Comparison of ENCODE assay signal across 18 cellular contexts in the genomic region with DNA sequence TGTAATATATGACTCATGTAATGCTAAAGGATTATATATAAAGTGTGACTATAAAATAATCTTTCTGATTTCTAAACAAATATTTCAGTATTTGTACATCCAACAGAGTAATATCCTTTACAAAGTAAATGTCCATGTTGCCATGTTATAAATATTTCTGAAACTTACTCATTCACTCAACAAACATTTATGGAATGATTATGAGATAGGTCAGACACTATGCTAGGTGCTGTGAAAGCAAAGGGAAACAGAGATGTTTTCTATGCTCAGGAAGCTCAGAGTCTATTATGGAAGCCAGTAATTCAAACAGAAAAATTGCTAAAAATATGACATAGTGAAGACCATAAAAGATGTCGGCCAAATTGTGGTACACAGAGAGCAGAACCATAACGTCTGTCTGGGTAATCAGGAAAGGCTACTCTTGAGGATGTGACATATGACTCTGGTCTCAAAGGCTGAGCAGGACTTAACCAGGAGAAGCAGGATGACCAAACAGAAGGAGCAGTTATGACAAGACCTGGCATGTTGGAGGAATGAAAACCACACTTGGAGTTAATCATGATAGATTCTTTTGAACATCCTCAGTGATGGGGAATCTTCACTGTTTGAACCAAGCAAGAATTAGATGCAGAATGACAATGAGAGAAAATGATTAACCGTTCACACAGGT. TPM values are rescaled to one million over a fixed set of nuclear protein-coding genes. Genes with fewer than 3 reads are reported as not detected.
DNase-seq lines count a peak whose midpoint lies in the region; ATAC-seq, FAIRE-seq and TF ChIP-seq lines count a peak whose summit lies in the region.
"Had no signal": no experiment of that assay in that cellular context is flagged by ENCODE, and none has a peak within 500 bp of the region (broad histone marks: within the 10 kb centered on the region; RNA-seq: fewer than 3 reads in every experiment).

No MANE protein-coding gene starts in this region.

- H3K79me2 ChIP-seq in PC-3 (ENCODE audit: low read length): no peaks in the 10 kb centered on the region

- H3F3A ChIP-seq in PC-3 (ENCODE audit: low read length, unreplicated experiment): peaks cover 5% of the 10 kb centered on the region

- H3K27me3 ChIP-seq in PC-3 (ENCODE audit: low read length) (no peaks in the 10 kb centered on the region), skeletal muscle satellite cell (ENCODE audit: control insufficient read depth, insufficient read depth, low read length) (no peaks in the 10 kb centered on the region)
- H3K27me3 ChIP-seq: tibial artery had no signal

- no peaks in the 10 kb centered on the region for H3K9me2 ChIP-seq in PC-3 (replicated peaks; ENCODE audit: low read length)

- H3K4me1 ChIP-seq in PC-3 (ENCODE audit: insufficient read depth, low read length) (peaks cover 73% of the 10 kb centered on the region), skeletal muscle satellite cell (ENCODE audit: control insufficient read depth, insufficient read depth, low read length) (peaks cover 38% of the 10 kb centered on the region)
- H3K4me1 ChIP-seq: tibial artery had no signal

- DNase-seq in GM12891 (ENCODE audit: insufficient read length, low spot score) (no peak), PC-3 (peak; percentile 85), choroid plexus epithelial cell (ENCODE audit: low read depth) (peak; percentile 34), NAMALWA (ENCODE audit: low spot score) (no peak), NCI-H774 (lab: John Stamatoyannopoulos, UW) (no peak), ecto neural progenitor cell (ENCODE audit: low spot score) (no peak)
- DNase-seq: activated CD4-positive, alpha-beta T cell treated with anti-CD3 and anti-CD28 coated beads, Interleukin-2, amount 10 ng/mL, durations not matched to agents 24 days and 14 days; endodermal cell; naive thymus-derived CD4-positive, alpha-beta T cell; NCI-H1436 treated with DMSO at 0.1 percent for 48 hours; NCI-H2227 treated with DMSO at 0.1 percent for 48 hours; SIG-M5; stimulated activated naive B cell treated with anti-CD40 and anti-IgM and Interleukin-4, amounts not matched to agents 10 μg/mL and 1 μg/mL and 100 μg/mL, for 72 hours; tibial artery had no signal

- H3K9me3 ChIP-seq in PC-3 (ENCODE audit: low read length): no peaks in the 10 kb centered on the region
- H3K9me3 ChIP-seq in skeletal muscle satellite cell (replicated peaks; ENCODE audit: low read length): no peaks in the 10 kb centered on the region
- H3K9me3 ChIP-seq: tibial artery had no signal

- ATAC-seq in PC-3: peak; percentile 80
- ATAC-seq: naive thymus-derived CD4-positive, alpha-beta T cell; stimulated activated naive B cell treated with anti-CD40 and anti-IgM and Interleukin-4, amounts not matched to agents 10 μg/mL and 1 μg/mL and 100 μg/mL, for 72 hours had no signal

- peak overlapping the region; percentile 68 for H3K4me2 ChIP-seq in PC-3 (ENCODE audit: low read length)
- peak overlapping the region; percentile 6 for H3K4me2 ChIP-seq in skeletal muscle satellite cell (ENCODE audit: low read length)

- POLR2A ChIA-PET in PC-3 (lab: Charles Lee; ENCODE audit: unreplicated experiment): interaction anchor here (0.7 kb wide), 1 partner anchor 399 kb away, joined by 30 read pairs; no protein-coding TSS in a partner anchor

- TF ChIP-seq CTCF in PC-3 (conservative IDR thresholded peaks at IDR 0.05; ENCODE audit: low read depth, low read length): no peak
- no peak for TF ChIP-seq CTCF in choroid plexus epithelial cell (conservative IDR thresholded peaks at IDR 0.05; ENCODE audit: low read depth, low read length)

- H3K4me3 ChIP-seq in PC-3 (ENCODE audit: low read length): no peak overlapping the region
- no peak overlapping the region for H3K4me3 ChIP-seq in choroid plexus epithelial cell (ENCODE audit: low read depth, low read length)
- H3K4me3 ChIP-seq in skeletal muscle satellite cell (ENCODE audit: low read length): no peak overlapping the region
- H3K4me3 ChIP-seq: lung, tibial artery had no signal

- no peak for TF ChIP-seq POLR2A in GM12891 (IDR thresholded peaks at IDR 0.05; ENCODE audit: low read depth, low read length)

- H3K36me3 ChIP-seq in PC-3 (ENCODE audit: low read depth, low read length): no peaks in the 10 kb centered on the region
- peaks cover 5% of the 10 kb centered on the region for H3K36me3 ChIP-seq in skeletal muscle satellite cell (ENCODE audit: insufficient read depth, low read length)

- intact Hi-C loops in PC-3 (cut with micrococcal nuclease): loop anchor here (2.0 to 5.0 kb wide), 2 partner anchors 38 to 344 kb away; partner anchors contain the start of gene ATOSA

- peak overlapping the region; percentile 62 for H3K9ac ChIP-seq in PC-3 (ENCODE audit: low read length)
- H3K9ac ChIP-seq in skeletal muscle satellite cell (ENCODE audit: low read depth, low read length): peak overlapping the region; percentile 0

- peak overlapping the region; percentile 95 for H3K27ac ChIP-seq in PC-3 (ENCODE audit: low read length)
- H3K27ac ChIP-seq: C4-2B, HL-60, tibial artery had no signal

- TSS peak; percentile 54 for BruUV-seq in PC-3 (replicated peaks; lab: Mats Ljungman, UMichigan)

- peak; percentile 20 for FAIRE-seq in GM12891 (lab: Jason Lieb, UNC)

- H2AFZ ChIP-seq in PC-3 (ENCODE audit: low read length): 0 out of 2 replicates have a peak overlapping the region, but pooled peaks have one; percentile 7

- H4K20me1 ChIP-seq in PC-3 (ENCODE audit: low read length): no peaks in the 10 kb centered on the region

- CTCF ChIA-PET in PC-3 (lab: Charles Lee): no interaction called here

TF ChIP-seq in GM12891, 5 proteins besides CTCF, POLR2A, EP300 and RAD21:
- TF ChIP-seq TAF1 (IDR thresholded peaks at IDR 0.05; ENCODE audit: low read depth, low read length) (no peak), SPI1 (IDR thresholded peaks at IDR 0.05; ENCODE audit: low read depth, low read length) (no peak), POU2F2 (IDR thresholded peaks at IDR 0.05; ENCODE audit: low read depth, low read length) (no peak), PAX5 (IDR thresholded peaks at IDR 0.05; ENCODE audit: insufficient read depth, low read length, severe bottlenecking) (no peak), POLR2AphosphoS5 (IDR thresholded peaks at IDR 0.05; ENCODE audit: low read depth, low read length) (no peak)

RNA-seq across cellular contexts. Expression of gene MYO5C, which starts 39.0 kb away (rescaled TPM):
- 0.56 TPM for polyA plus RNA-seq in GM12891 (2012; ENCODE audit: low read depth, missing spikeins)
- total RNA-seq in PC-3 (2014; rRNA removed): 16.7 and 17.7 TPM in 2 replicates
- total RNA-seq in skeletal muscle satellite cell (2012; rRNA removed): under 0.01 and 1.3 TPM in 2 replicates

Comparison
In these comparisons a context has a peak if more than half of its experiments do, and no peak if none do; other contexts are left out.
1. DNase-seq: peak in PC-3 (single experiment) and choroid plexus epithelial cell (single experiment); none in GM12891 (single experiment), NAMALWA (single experiment), NCI-H774 (single experiment) and ecto neural progenitor cell (single experiment).